In genomic region chr18:39527465-39527864, GRCh38 we compare ENCODE assay signal across 1 cellular context.
TF ChIP-seq lines count a peak whose summit lies in the region.

No MANE protein-coding gene starts in this region.

TF ChIP-seq in IMR-90, 13 proteins besides CTCF, POLR2A, EP300 and RAD21 (continued from another document):
- TF ChIP-seq ELK1 (IDR thresholded peaks at IDR 0.05; ENCODE audit: borderline replicate concordance, low read depth, low read length) (no peak), CEBPB (IDR thresholded peaks at IDR 0.05; ENCODE audit: low read depth, low read length) (no peak), SMC3 (IDR thresholded peaks at IDR 0.05; ENCODE audit: low read depth, low read length) (no peak), MXI1 (IDR thresholded peaks at IDR 0.05; ENCODE audit: borderline replicate concordance, low read depth, low read length) (no peak), MAFK (IDR thresholded peaks at IDR 0.05; ENCODE audit: low read depth, low read length) (no peak)
TF ChIP-seq in IMR-90: peak in this region for 0.
